ENCODE assay signal across 17 cellular contexts in the genomic region with DNA sequence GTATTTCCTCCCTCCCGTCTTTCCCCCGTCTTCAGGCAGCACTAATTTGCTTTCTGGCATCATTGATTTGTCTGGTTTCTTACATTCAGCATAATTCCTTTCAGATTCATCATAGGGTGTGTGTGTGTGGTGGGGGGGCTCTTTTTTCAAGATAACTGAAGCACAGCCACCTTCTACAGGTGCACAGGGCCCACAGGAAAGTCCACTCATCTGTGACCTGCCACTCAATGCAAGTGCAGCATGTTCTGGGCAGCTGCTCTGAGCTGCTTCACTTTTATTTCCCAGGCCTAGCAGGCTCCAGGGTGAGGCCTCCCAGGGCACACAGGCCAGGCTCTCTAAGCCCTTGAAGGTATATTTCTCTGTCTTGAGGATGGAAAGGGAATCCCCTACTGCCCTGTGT.
"Had no signal": no experiment of that assay in that cellular context is flagged by ENCODE, and none has a peak within 500 bp of the region (broad histone marks: within the 10 kb centered on the region; RNA-seq: fewer than 3 reads in every experiment).

No MANE protein-coding gene starts in this region.

- DNase-seq: cortex of kidney; dorsolateral prefrontal cortex; effector CD8-positive, alpha-beta T cell; islet precursor cell; left cardiac atrium; mesendoderm; naive thymus-derived CD4-positive, alpha-beta T cell; small intestine; stimulated activated CD4-positive, alpha-beta T cell treated with anti-CD3 and anti-CD28 coated beads, Interleukin-12 subunit alpha, Interleukin-12 subunit beta, amount 100 ng/mL, for 4 hours; stimulated activated naive CD4-positive, alpha-beta T cell; stomach; substantia nigra; upper lobe of right lung had no signal

- H3K27ac ChIP-seq: dorsolateral prefrontal cortex, neutrophil, right atrium auricular region, stomach, upper lobe of right lung, vagina had no signal

- ATAC-seq: esophagus mucosa; left cardiac atrium; naive thymus-derived CD4-positive, alpha-beta T cell; upper lobe of right lung had no signal

- H3K27me3 ChIP-seq: neutrophil, right atrium auricular region, upper lobe of right lung, vagina had no signal

- H3K4me1 ChIP-seq: right atrium auricular region, stomach, upper lobe of right lung, vagina had no signal

- H3K36me3 ChIP-seq: neutrophil, right atrium auricular region, stomach, upper lobe of right lung, vagina had no signal

- H3K4me3 ChIP-seq: dorsolateral prefrontal cortex, right atrium auricular region, stomach, upper lobe of right lung, vagina had no signal

- H3K9me3 ChIP-seq: neutrophil, right atrium auricular region, stomach, upper lobe of right lung, vagina had no signal
